Comparison of ENCODE assay signal across 10 cellular contexts in genomic region chr15:91694131-91694828, GRCh38.
DNase-seq lines count a peak whose midpoint lies in the region; ATAC-seq and TF ChIP-seq lines count a peak whose summit lies in the region.
"Had no signal": no experiment of that assay in that cellular context is flagged by ENCODE, and none has a peak within 500 bp of the region (broad histone marks: within the 10 kb centered on the region; RNA-seq: fewer than 3 reads in every experiment).

No MANE protein-coding gene starts in this region.

- DNase-seq in Right ventricle myocardium inferior (ENCODE audit: missing footprints), result no peak
- no peak for DNase-seq in cardiac septum (ENCODE audit: low spot score)
- peak; percentile 58 for DNase-seq in fibroblast of peridontal ligament (ENCODE audit: extremely low read depth)
- DNase-seq in omental fat pad (ENCODE audit: low spot score), result no peak
- no peak for DNase-seq in GM19238 (ENCODE audit: insufficient read length, low spot score)
- DNase-seq: cerebellar nuclear complex had no signal

- intact Hi-C loops in Right ventricle myocardium inferior (cut with DNase I), result no loop called here
- intact Hi-C loops in cardiac septum (cut with DNase I), result loop anchor here (2.0 kb wide), 1 partner anchor 133 kb away; no protein-coding TSS in a partner anchor

- TF ChIP-seq CTCF in omental fat pad (IDR thresholded peaks at IDR 0.05), result no peak

- ATAC-seq in Right ventricle myocardium inferior (peak; percentile 93), omental fat pad (ENCODE audit: low FRiP score) (peak; percentile 87), HG03469 (IDR thresholded peaks at IDR 0.05; ENCODE audit: unreplicated experiment) (no peak), HG03439 (IDR thresholded peaks at IDR 0.05; ENCODE audit: unreplicated experiment) (no peak), HG02642 (IDR thresholded peaks at IDR 0.05; ENCODE audit: poor library complexity, unreplicated experiment) (no peak)
- ATAC-seq: activated CD4-positive, CD25-positive, alpha-beta regulatory T cell treated with anti-CD3 and anti-CD28 coated beads, Interleukin-2, amount 50 U/mL, for 24 hours had no signal

Comparison
In these comparisons a context has a peak if more than half of its experiments do, and no peak if none do; other contexts are left out.
1. ATAC-seq: peak in Right ventricle myocardium inferior (single experiment) and omental fat pad (single experiment); none in HG03469 (single experiment), HG03439 (single experiment) and HG02642 (single experiment).